21 cellular contexts compared by ENCODE assay signal in the genomic region with DNA sequence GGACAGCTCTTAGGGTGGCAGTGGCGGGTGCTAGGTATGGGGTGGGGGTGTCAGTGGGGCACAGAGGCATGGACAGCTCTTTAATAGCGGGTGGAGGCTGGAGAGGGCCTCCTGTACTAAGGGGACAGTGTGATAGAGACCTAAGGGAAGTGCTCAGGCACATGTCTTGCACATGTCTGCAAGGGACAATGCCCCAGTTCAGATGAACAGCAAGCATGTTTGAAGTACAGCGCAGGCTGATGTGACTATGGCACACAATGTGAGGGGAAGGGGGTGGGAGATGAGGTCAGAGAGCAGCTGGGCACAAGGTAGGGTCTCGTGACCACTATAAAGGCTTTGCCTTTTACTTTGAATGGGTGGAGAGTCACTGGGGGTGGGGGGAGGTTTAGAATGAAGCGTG. TPM values are rescaled to one million over a fixed set of nuclear protein-coding genes. Genes with fewer than 3 reads are reported as not detected.
DNase-seq lines count a peak whose midpoint lies in the region; ATAC-seq and TF ChIP-seq lines count a peak whose summit lies in the region.
"Had no signal": no experiment of that assay in that cellular context is flagged by ENCODE, and none has a peak within 500 bp of the region (broad histone marks: within the 10 kb centered on the region; RNA-seq: fewer than 3 reads in every experiment).

No MANE protein-coding gene starts in this region.

- 81 to 97% (median 91%) methylated on average over 5 of the region's 5 CpGs for WGBS in spleen, 5 donors

- ATAC-seq in activated T-cell treated with anti-CD3 and anti-CD28 coated beads, Interleukin-2, amount 50 U/mL, for 4 hours: no peak
- ATAC-seq in T-helper 17 cell (no peak), GM19023 (IDR thresholded peaks at IDR 0.05; ENCODE audit: unreplicated experiment) (no peak), HG03196 (IDR thresholded peaks at IDR 0.05; ENCODE audit: unreplicated experiment) (no peak)
- ATAC-seq: PC-3; stimulated activated naive B cell treated with anti-CD40 and anti-IgM and Interleukin-4, amounts not matched to agents 10 μg/mL and 1 μg/mL and 100 μg/mL, for 72 hours had no signal

- H3K27ac Mint-ChIP-seq in T-helper 17 cell: peak overlapping the region; percentile 100
- H3K27ac Mint-ChIP-seq in dendritic cell treated with granulocyte-macrophage colony-stimulating factor and Interleukin-4, amounts not matched to agents 40 ng/mL and 50 ng/mL, for 4 days: peak overlapping the region; percentile 7
- H3K27ac Mint-ChIP-seq: mesothelial cell of epicardium; stimulated activated naive B cell treated with anti-CD40 and anti-IgM and Interleukin-4, amounts not matched to agents 10 μg/mL and 1 μg/mL and 100 μg/mL, for 72 hours had no signal

- TF ChIP-seq POLR2A in spleen (IDR thresholded peaks at IDR 0.05): no peak

- H3K27ac ChIP-seq in spleen: peak overlapping the region in 6 of 8 donors; percentile 20 to 95 (median 91)
- H3K27ac ChIP-seq: hepatocyte, neutrophil, SJCRH30 had no signal

- TF ChIP-seq CTCF in spleen (IDR thresholded peaks at IDR 0.05 in 8 of 11, conservative IDR thresholded peaks at IDR 0.05 in 3 of 11): no peak

- H3K9me3 Mint-ChIP-seq in activated T-cell treated with anti-CD3 and anti-CD28 coated beads, Interleukin-2, amount 50 U/mL, for 4 hours: peaks cover 15% of the 10 kb centered on the region
- H3K9me3 Mint-ChIP-seq in dendritic cell treated with granulocyte-macrophage colony-stimulating factor and Interleukin-4, amounts not matched to agents 40 ng/mL and 50 ng/mL, for 4 days: peaks cover 10% of the 10 kb centered on the region

- intact Hi-C loops in dendritic cell treated with granulocyte-macrophage colony-stimulating factor and Interleukin-4, amounts not matched to agents 40 ng/mL and 50 ng/mL, for 4 days (cut with micrococcal nuclease): loop anchor here (5.0 to 10.0 kb wide), 2 partner anchors 61 to 233 kb away; a partner anchor contains a TSS
- intact Hi-C loops in spleen (cut with DNase I; ENCODE audit: low total_unique reads): no loop called here

- no peaks in the 10 kb centered on the region for H3K27me3 Mint-ChIP-seq in activated T-cell treated with anti-CD3 and anti-CD28 coated beads, Interleukin-2, amount 50 U/mL, for 4 hours (ENCODE audit: low read depth)
- H3K27me3 Mint-ChIP-seq in T-helper 17 cell: no peaks in the 10 kb centered on the region
- H3K27me3 Mint-ChIP-seq in dendritic cell treated with granulocyte-macrophage colony-stimulating factor and Interleukin-4, amounts not matched to agents 40 ng/mL and 50 ng/mL, for 4 days: no peaks in the 10 kb centered on the region

- peaks cover 77% of the 10 kb centered on the region for H3K4me1 Mint-ChIP-seq in activated T-cell treated with anti-CD3 and anti-CD28 coated beads, Interleukin-2, amount 50 U/mL, for 4 hours (ENCODE audit: low read depth)
- peaks cover 42% of the 10 kb centered on the region for H3K4me1 Mint-ChIP-seq in T-helper 17 cell
- H3K4me1 Mint-ChIP-seq in dendritic cell treated with granulocyte-macrophage colony-stimulating factor and Interleukin-4, amounts not matched to agents 40 ng/mL and 50 ng/mL, for 4 days (ENCODE audit: low read depth): peaks cover 65% of the 10 kb centered on the region
- H3K4me1 Mint-ChIP-seq: mesothelial cell of epicardium had no signal

- peaks cover 19 to 88% (median 58%) of the 10 kb centered on the region in 6 donors for H3K4me1 ChIP-seq in spleen
- H3K4me1 ChIP-seq: SJCRH30 had no signal

- H3K9me3 ChIP-seq in T-helper 17 cell (ENCODE audit: control insufficient read depth, low read length, poor library complexity, severe bottlenecking): no peaks in the 10 kb centered on the region
- H3K9me3 ChIP-seq in spleen: peaks cover 0 to 18% (median 3%) of the 10 kb centered on the region in 8 donors
- H3K9me3 ChIP-seq: neutrophil, SJCRH30 had no signal

- peak overlapping the region in 6 of 8 donors; percentile 7 to 93 (median 70) for H3K4me3 ChIP-seq in spleen
- H3K4me3 ChIP-seq: hepatocyte, SJCRH30 had no signal

- H3K27me3 ChIP-seq in spleen (replicated peaks in 1 of 7): no peaks in the 10 kb centered on the region
- H3K27me3 ChIP-seq: neutrophil had no signal

- DNase-seq in activated T-cell treated with anti-CD3 and anti-CD28 coated beads, Interleukin-2, amount 50 U/mL, for 4 hours: no peak
- no peak for DNase-seq in activated T-cell treated with anti-CD3 and anti-CD28 coated beads for 4 hours
- DNase-seq in T-helper 17 cell: no peak
- DNase-seq in spleen: no peak
- DNase-seq in activated gamma-delta T cell treated with Interleukin-2 at 50 U/mL for 16 hours: no peak
- DNase-seq: activated CD4-positive, CD25-positive, alpha-beta regulatory T cell treated with anti-CD3 and anti-CD28 coated beads, Interleukin-2, amount 50 U/mL, for 72 hours; aorta; cerebellar nuclear complex; NCI-H1436; NCI-H82; PC-3; SJCRH30; stimulated activated naive B cell treated with anti-CD40 and anti-IgM and Interleukin-4, amounts not matched to agents 10 μg/mL and 1 μg/mL and 100 μg/mL, for 72 hours; T1000 had no signal

- H3K36me3 Mint-ChIP-seq in activated T-cell treated with anti-CD3 and anti-CD28 coated beads, Interleukin-2, amount 50 U/mL, for 4 hours (ENCODE audit: insufficient read depth): peaks cover 29% of the 10 kb centered on the region
- H3K36me3 Mint-ChIP-seq in T-helper 17 cell (ENCODE audit: low read depth): peaks cover 16% of the 10 kb centered on the region
- H3K36me3 Mint-ChIP-seq in dendritic cell treated with granulocyte-macrophage colony-stimulating factor and Interleukin-4, amounts not matched to agents 40 ng/mL and 50 ng/mL, for 4 days (ENCODE audit: low read depth): peaks cover 52% of the 10 kb centered on the region
- H3K36me3 Mint-ChIP-seq: mesothelial cell of epicardium; stimulated activated naive B cell treated with anti-CD40 and anti-IgM and Interleukin-4, amounts not matched to agents 10 μg/mL and 1 μg/mL and 100 μg/mL, for 72 hours had no signal

- H3K36me3 ChIP-seq in spleen: peaks cover 0 to 40% (median 2%) of the 10 kb centered on the region in 6 donors
- H3K36me3 ChIP-seq: neutrophil, SJCRH30 had no signal

- peak overlapping the region; percentile 83 for H3K4me3 Mint-ChIP-seq in activated T-cell treated with anti-CD3 and anti-CD28 coated beads, Interleukin-2, amount 50 U/mL, for 4 hours
- peak overlapping the region; percentile 93 for H3K4me3 Mint-ChIP-seq in T-helper 17 cell
- no peak overlapping the region for H3K4me3 Mint-ChIP-seq in dendritic cell treated with granulocyte-macrophage colony-stimulating factor and Interleukin-4, amounts not matched to agents 40 ng/mL and 50 ng/mL, for 4 days
- H3K4me3 Mint-ChIP-seq: mesothelial cell of epicardium; stimulated activated naive B cell treated with anti-CD40 and anti-IgM and Interleukin-4, amounts not matched to agents 10 μg/mL and 1 μg/mL and 100 μg/mL, for 72 hours had no signal

RNA-seq across cellular contexts. Expression of a gene that starts 3.5 kb away (rescaled TPM):
- 1 to 10 TPM; 3.5 to 4.0 (median 3.6) TPM for total RNA-seq in activated T-cell treated with anti-CD3 and anti-CD28 coated beads, Interleukin-2, amount 50 U/mL, for 4 hours
- total RNA-seq in T-helper 17 cell: 10 to 100 TPM in 1 of 2 donors, 1 to 10 TPM in 1; 8.1 to 12.0 TPM
- total RNA-seq in spleen: 10 to 100 TPM; 47.6 to 96.0 (median 65.3) TPM
- 10 to 100 TPM; 10.9 to 27.3 (median 14.7) TPM for polyA plus RNA-seq in spleen
- total RNA-seq: kidney epithelial cell, mesothelial cell of epicardium, PC-3, SJCRH30 had no signal
- polyA plus RNA-seq: hepatocyte had no signal
